Comparison of ENCODE assay signal across 2 cellular contexts in the genomic region with DNA sequence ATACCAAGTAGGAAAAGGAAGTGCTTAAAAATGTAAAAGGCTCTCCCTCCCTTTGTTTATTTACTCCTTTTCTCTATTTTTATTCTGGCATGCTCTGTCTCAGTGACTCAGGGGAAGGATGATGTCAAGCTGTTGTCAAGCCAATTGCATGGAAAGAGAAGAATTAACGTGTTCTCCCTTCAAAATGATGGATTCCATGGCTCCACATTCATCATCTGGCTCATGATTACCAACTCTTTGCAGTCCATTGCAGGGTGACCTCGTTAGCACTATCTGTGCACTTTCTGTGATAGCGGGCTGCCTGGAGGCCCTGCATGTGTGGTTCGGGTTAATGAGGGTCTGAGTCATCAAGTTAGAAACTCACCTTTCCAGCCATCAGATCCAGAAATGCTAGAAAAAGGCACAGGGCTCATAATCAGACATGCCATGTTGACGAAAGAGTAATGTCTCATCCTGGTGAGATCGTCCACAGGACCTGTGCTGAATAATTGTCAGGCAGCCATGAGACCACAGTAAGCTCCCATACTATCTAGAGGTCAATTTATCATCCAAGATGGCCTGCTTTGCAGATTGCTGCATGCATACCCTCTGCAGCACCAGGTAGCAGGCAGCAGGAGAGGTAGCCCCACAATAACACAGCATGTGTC.
TF ChIP-seq lines count a peak whose summit lies in the region.

No MANE protein-coding gene starts in this region.

TF ChIP-seq in IMR-90, 13 proteins besides CTCF, POLR2A, EP300 and RAD21:
- 0 out of 2 replicates have a peak, but pooled peaks have one; percentile 22 for TF ChIP-seq BHLHE40 (IDR thresholded peaks at IDR 0.05; ENCODE audit: low read depth, low read length)
- TF ChIP-seq, protein P1, sequence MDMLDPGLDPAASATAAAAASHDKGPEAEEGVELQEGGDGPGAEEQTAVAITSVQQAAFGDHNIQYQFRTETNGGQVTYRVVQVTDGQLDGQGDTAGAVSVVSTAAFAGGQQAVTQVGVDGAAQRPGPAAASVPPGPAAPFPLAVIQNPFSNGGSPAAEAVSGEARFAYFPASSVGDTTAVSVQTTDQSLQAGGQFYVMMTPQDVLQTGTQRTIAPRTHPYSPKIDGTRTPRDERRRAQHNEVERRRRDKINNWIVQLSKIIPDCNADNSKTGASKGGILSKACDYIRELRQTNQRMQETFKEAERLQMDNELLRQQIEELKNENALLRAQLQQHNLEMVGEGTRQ (IDR thresholded peaks at IDR 0.05; ENCODE audit: low read depth, low read length): no peak
- TF ChIP-seq MXI1 (IDR thresholded peaks at IDR 0.05; ENCODE audit: borderline replicate concordance, low read depth, low read length): no peak
- no peak for TF ChIP-seq MAZ (IDR thresholded peaks at IDR 0.05; ENCODE audit: borderline replicate concordance, low read depth, low read length)

TF ChIP-seq in H1, 55 proteins besides CTCF, POLR2A, EP300 and RAD21:
- TF ChIP-seq KDM1A (IDR thresholded peaks at IDR 0.05; ENCODE audit: borderline replicate concordance, low read length): no peak
- TF ChIP-seq YY1 (IDR thresholded peaks at IDR 0.05; ENCODE audit: low read depth, low read length): 0 out of 2 replicates have a peak, but pooled peaks have one; percentile 68
